In the genomic region with DNA sequence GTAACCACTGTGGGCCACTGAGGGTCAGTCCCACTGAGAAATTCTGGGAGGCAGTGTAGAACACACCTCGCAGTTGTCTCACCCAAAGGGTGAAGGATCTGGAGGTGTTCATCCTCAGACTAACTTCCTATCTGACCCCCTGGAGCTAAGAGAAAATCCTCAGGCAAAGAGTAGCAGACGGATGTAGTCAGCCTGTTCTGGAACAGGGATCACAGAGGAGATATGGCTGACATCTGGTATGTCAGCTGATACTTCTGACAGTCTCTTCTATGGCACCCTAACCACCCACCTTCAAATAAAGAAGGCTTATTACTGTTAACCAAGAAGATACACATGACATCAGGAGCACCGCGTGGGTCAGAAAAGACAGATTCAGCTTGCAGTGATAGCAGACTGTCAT, we compare ENCODE assay signal across 33 cellular contexts.
"Had no signal": no experiment of that assay in that cellular context is flagged by ENCODE, and none has a peak within 500 bp of the region (broad histone marks: within the 10 kb centered on the region; RNA-seq: fewer than 3 reads in every experiment).

No MANE protein-coding gene starts in this region.

- H3K36me3 Mint-ChIP-seq: activated naive CD4-positive, alpha-beta T cell treated with anti-CD3 and anti-CD28 coated beads, Interleukin-2, amount 50 U/mL, for 72 hours had no signal

- H3K9me3 Mint-ChIP-seq: activated naive CD4-positive, alpha-beta T cell treated with anti-CD3 and anti-CD28 coated beads, Interleukin-2, amount 50 U/mL, for 72 hours; activated T-cell treated with anti-CD3 and anti-CD28 coated beads, Interleukin-2, amount 50 U/mL, for 24 hours; activated T-helper 1 cell treated with anti-CD3 and anti-CD28 coated beads, Interleukin-12 subunit alpha, Interleukin-12 subunit beta, Interleukin-2, Interleukin-4 antibody, amounts not matched to agents 30 ng/mL and 10 ng/mL and 1 ng/mL, durations not matched to agents 14 hours and 24 hours and 36 hours had no signal

- H3K4me3 Mint-ChIP-seq: activated CD8-positive, alpha-beta T cell treated with anti-CD3 and anti-CD28 coated beads, Interleukin-2, amount 10 ng/mL, durations not matched to agents 7 days and 5 days; activated naive CD4-positive, alpha-beta T cell treated with anti-CD3 and anti-CD28 coated beads for 36 hours; activated T-cell treated with anti-CD3 and anti-CD28 coated beads, Interleukin-2, amount 50 U/mL, for 24 hours; activated T-helper 1 cell treated with anti-CD3 and anti-CD28 coated beads, Interleukin-12 subunit alpha, Interleukin-12 subunit beta, Interleukin-2, Interleukin-4 antibody, amounts not matched to agents 30 ng/mL and 10 ng/mL and 1 ng/mL, durations not matched to agents 14 hours and 24 hours and 36 hours had no signal

- H3K4me2 ChIP-seq: KMS-11 had no signal

- H3K27ac ChIP-seq: adrenal gland, body of pancreas, breast epithelium, KMS-11, RWPE1, WERI-Rb-1 had no signal

- H3K4me1 ChIP-seq: adrenal gland, body of pancreas, breast epithelium had no signal

- H3K27ac Mint-ChIP-seq: activated CD8-positive, alpha-beta T cell treated with anti-CD3 and anti-CD28 coated beads, Interleukin-2, amount 10 ng/mL, durations not matched to agents 7 days and 5 days; activated naive CD4-positive, alpha-beta T cell treated with anti-CD3 and anti-CD28 coated beads for 36 hours; activated naive CD4-positive, alpha-beta T cell treated with anti-CD3 and anti-CD28 coated beads, Interleukin-2, amount 50 U/mL, for 72 hours; activated T-cell treated with anti-CD3 and anti-CD28 coated beads, Interleukin-2, amount 50 U/mL, for 24 hours; activated T-helper 1 cell treated with anti-CD3 and anti-CD28 coated beads, Interleukin-12 subunit alpha, Interleukin-12 subunit beta, Interleukin-2, Interleukin-4 antibody, amounts not matched to agents 30 ng/mL and 10 ng/mL and 1 ng/mL, durations not matched to agents 14 hours and 24 hours and 36 hours had no signal

- ATAC-seq: activated CD8-positive, alpha-beta T cell treated with anti-CD3 and anti-CD28 coated beads, Interleukin-2, amount 10 ng/mL, durations not matched to agents 7 days and 5 days; activated naive CD4-positive, alpha-beta T cell treated with anti-CD3 and anti-CD28 coated beads, Interleukin-2, amount 50 U/mL, for 72 hours; body of pancreas; PC-3; Right ventricle myocardium inferior had no signal

- H3K27me3 ChIP-seq: adrenal gland, body of pancreas, breast epithelium had no signal

- DNase-seq: activated CD4-positive, alpha-beta T cell treated with anti-CD3 and anti-CD28 coated beads for 1 hour; activated CD4-positive, alpha-beta T cell treated with anti-CD3 and anti-CD28 coated beads for 48 hours; activated CD4-positive, alpha-beta T cell treated with anti-CD3 and anti-CD28 coated beads, Interleukin-2, amount 50 U/mL, for 48 hours; activated CD4-positive, CD25-positive, alpha-beta regulatory T cell; activated CD8-positive, alpha-beta T cell treated with anti-CD3 and anti-CD28 coated beads, Interleukin-2, amount 10 ng/mL, durations not matched to agents 7 days and 5 days; activated gamma-delta T cell treated with Interleukin-2 at 50 U/mL for 16 hours; activated naive CD4-positive, alpha-beta T cell treated with anti-CD3 and anti-CD28 coated beads for 36 hours; activated T-cell treated with anti-CD3 and anti-CD28 coated beads, Interleukin-2, amount 50 U/mL, for 24 hours; adrenal gland; body of pancreas; caudate nucleus; cerebellar nuclear complex; MM.1S; NCI-H1092; NCI-H1436 treated with DMSO at 0.1 percent for 48 hours; NCI-H1694 treated with DMSO at 0.1 percent for 48 hours; NCI-H2029; NCI-H2227 treated with DMSO at 0.1 percent for 48 hours; NCI-H446; NCI-H510A treated with DMSO at 0.1 percent for 48 hours; NCI-H526 treated with DMSO at 0.1 percent for 48 hours; NK-92 treated with Interleukin-12 subunit alpha and Interleukin-12 subunit beta, amount 100 ng/mL, for 24 hours; PC-3; T1000; WERI-Rb-1 had no signal

- H3K36me3 ChIP-seq: adrenal gland, breast epithelium, WERI-Rb-1 had no signal

- H3K9ac ChIP-seq: KMS-11 had no signal

- H3K4me3 ChIP-seq: adrenal gland, body of pancreas, breast epithelium had no signal

- H3K9me3 ChIP-seq: adrenal gland, body of pancreas, breast epithelium had no signal

- FAIRE-seq: astrocyte, RCC 7860 had no signal
